9 cellular contexts compared by ENCODE assay signal in the genomic region with DNA sequence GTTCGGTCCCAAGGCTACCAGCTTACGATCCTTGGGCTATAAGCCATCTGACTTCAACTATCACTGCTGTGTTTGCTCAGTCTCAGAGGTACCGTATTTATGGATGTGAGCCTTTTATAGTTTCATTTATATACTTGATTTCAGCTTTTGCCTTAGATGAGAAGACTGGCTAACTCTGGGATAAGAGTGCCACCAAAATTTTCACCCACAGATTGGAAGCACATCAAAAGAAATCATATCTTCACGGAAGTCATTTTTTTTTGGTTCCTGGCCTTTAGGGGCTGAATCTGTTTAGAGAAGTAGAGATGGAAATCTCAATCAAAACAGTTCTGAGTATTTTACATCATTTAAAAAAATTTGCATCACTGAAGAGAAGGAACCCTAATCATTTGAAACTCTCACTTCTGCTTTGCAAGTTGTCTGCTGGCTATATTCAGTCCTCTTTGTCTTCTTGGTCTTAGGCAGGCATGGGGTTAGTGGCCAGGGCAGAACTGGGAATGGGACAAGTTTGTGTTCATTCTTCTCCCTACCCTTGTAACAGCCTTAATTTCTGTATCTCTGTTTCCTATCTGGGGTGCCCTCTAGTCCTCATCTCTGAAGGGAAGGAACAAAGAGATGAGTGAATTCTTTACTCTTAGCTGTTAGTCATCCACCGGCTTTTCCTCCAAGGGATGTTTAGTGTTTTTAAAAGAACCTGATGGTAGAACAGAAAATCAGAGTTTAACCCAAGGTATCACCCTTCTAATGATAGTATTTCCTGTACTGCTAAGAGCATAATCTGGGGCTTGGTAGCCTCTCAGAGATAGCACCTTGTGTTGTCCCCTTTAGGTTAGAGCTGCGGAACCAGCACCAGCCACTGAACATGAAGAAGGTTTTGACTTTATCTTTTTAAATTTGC. TPM values are rescaled to one million over a fixed set of nuclear protein-coding genes. Genes with fewer than 3 reads are reported as not detected.
DNase-seq lines count a peak whose midpoint lies in the region; ATAC-seq and TF ChIP-seq lines count a peak whose summit lies in the region.
"Had no signal": no experiment of that assay in that cellular context is flagged by ENCODE, and none has a peak within 500 bp of the region (broad histone marks: within the 10 kb centered on the region; RNA-seq: fewer than 3 reads in every experiment).

No MANE protein-coding gene starts in this region.

- no peak for DNase-seq in effector memory CD4-positive, alpha-beta T cell
- DNase-seq in lower leg skin (ENCODE audit: low spot score in 2 of 2): no peak
- no peak for DNase-seq in islet precursor cell
- DNase-seq in NCI-H2081 treated with DMSO at 0.1 percent for 48 hours (lab: John Stamatoyannopoulos, UW): no peak

- peak overlapping the region; percentile 79 to 89 (median 88) for H3K4me3 Mint-ChIP-seq in IgD-negative memory B cell

- no peaks in the 10 kb centered on the region for H3K9me3 ChIP-seq in effector memory CD4-positive, alpha-beta T cell (ENCODE audit: control insufficient read depth, low read length)

- H3K27me3 ChIP-seq in effector memory CD4-positive, alpha-beta T cell (replicated peaks; ENCODE audit: control insufficient read depth, insufficient read depth, low read length, poor library complexity, severe bottlenecking): no peaks in the 10 kb centered on the region

- H3K4me1 Mint-ChIP-seq in IgD-negative memory B cell: peaks cover 61 to 85% (median 74%) of the 10 kb centered on the region in 3 donors

- no peaks in the 10 kb centered on the region for H3K27me3 Mint-ChIP-seq in IgD-negative memory B cell

- intact Hi-C loops in lower leg skin (cut with DNase I; ENCODE audit: low total_unique reads): loop anchor here (10.0 kb wide), 1 partner anchor 63 kb away; no protein-coding TSS in a partner anchor

- peaks cover 91% of the 10 kb centered on the region for H3K4me1 ChIP-seq in effector memory CD4-positive, alpha-beta T cell (ENCODE audit: control insufficient read depth, insufficient read depth, low read length, poor library complexity, severe bottlenecking)

- no peaks in the 10 kb centered on the region for H3K9me3 Mint-ChIP-seq in IgD-negative memory B cell

- peak overlapping the region; percentile 94 for H3K27ac ChIP-seq in effector memory CD4-positive, alpha-beta T cell (ENCODE audit: insufficient read depth, low read length, poor library complexity, severe bottlenecking)

- peak overlapping the region; percentile 92 to 98 (median 96) for H3K27ac Mint-ChIP-seq in IgD-negative memory B cell

- 69 to 75% methylated on average over 6 of the region's 6 CpGs for WGBS in lower leg skin, 2 donors

- no peaks in the 10 kb centered on the region for H3K36me3 ChIP-seq in effector memory CD4-positive, alpha-beta T cell (ENCODE audit: control insufficient read depth, insufficient read depth, low read length)

- no peak for TF ChIP-seq CTCF in lower leg skin (IDR thresholded peaks at IDR 0.05)

- TF ChIP-seq POLR2A in lower leg skin (IDR thresholded peaks at IDR 0.05): no peak

- ATAC-seq in GM18502 (IDR thresholded peaks at IDR 0.05; ENCODE audit: poor library complexity, unreplicated experiment): peak; percentile 54
- peak; percentile 45 for ATAC-seq in GM21619 (IDR thresholded peaks at IDR 0.05; ENCODE audit: unreplicated experiment)
- ATAC-seq in esophagus mucosa: no peak
- ATAC-seq: HCT116 had no signal

- peaks cover 3% of the 10 kb centered on the region for H3K36me3 Mint-ChIP-seq in IgD-negative memory B cell

- peak overlapping the region; percentile 31 for H3K4me3 ChIP-seq in effector memory CD4-positive, alpha-beta T cell (ENCODE audit: insufficient read depth, low read depth, low read length, poor library complexity, severe bottlenecking)
- no peak overlapping the region for H3K4me3 ChIP-seq in lower leg skin (ENCODE audit: low read depth, poor library complexity, severe bottlenecking)

RNA-seq across cellular contexts. Expression of a gene that starts 14.1 kb away (rescaled TPM):
- polyA plus RNA-seq in IgD-negative memory B cell: 285 TPM
- 10 to 100 TPM; 52.0 to 61.2 (median 54.7) TPM for total RNA-seq in lower leg skin
- total RNA-seq in esophagus mucosa: 15.3 TPM
